Comparison of ENCODE assay signal across 1 cellular context in the genomic region with DNA sequence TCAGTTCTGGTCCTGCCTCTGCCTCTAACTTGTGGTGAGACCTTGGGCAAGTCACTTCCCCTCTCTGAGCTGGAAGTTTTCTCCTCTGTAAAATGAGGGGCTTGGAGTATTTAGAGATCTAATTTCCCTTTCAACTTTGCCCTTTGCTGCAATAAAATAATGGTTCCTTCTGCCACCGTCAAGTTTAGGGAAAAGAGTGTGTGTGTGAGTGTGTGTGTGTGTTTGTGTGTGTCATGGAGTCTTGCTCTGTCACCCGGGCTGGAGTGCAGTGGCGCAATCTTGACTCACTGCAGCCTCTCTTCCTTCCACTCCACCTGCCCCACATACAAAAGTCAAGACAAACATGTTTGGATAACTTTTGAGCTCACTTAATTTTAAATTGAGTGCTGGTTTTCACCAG.
TF ChIP-seq lines count a peak whose summit lies in the region.

No MANE protein-coding gene starts in this region.

TF ChIP-seq in HepG2, 621 proteins besides CTCF, POLR2A, EP300 and RAD21 (continued from another document and continues in another):
- no peak for TF ChIP-seq ZNF318 (CRISPR knock-in tag; IDR thresholded peaks at IDR 0.05)
- no peak for TF ChIP-seq ATF7 (IDR thresholded peaks at IDR 0.05)
- no peak for TF ChIP-seq ATF7 (CRISPR knock-in tag; IDR thresholded peaks at IDR 0.05)
- TF ChIP-seq FOXA3 (CRISPR knock-in tag; IDR thresholded peaks at IDR 0.05) = peak; percentile 23; the same call in 1 of the 2 replicates
- no peak for TF ChIP-seq STAT5B (CRISPR knock-in tag; IDR thresholded peaks at IDR 0.05)
- no peak for TF ChIP-seq CBFB (CRISPR knock-in tag; IDR thresholded peaks at IDR 0.05)
- TF ChIP-seq NFAT5 (CRISPR knock-in tag; IDR thresholded peaks at IDR 0.05) = no peak
- no peak for TF ChIP-seq SMYD3 (CRISPR knock-in tag; IDR thresholded peaks at IDR 0.05)
- no peak for TF ChIP-seq ZNF75D (CRISPR knock-in tag; IDR thresholded peaks at IDR 0.05; ENCODE audit: borderline replicate concordance)
- TF ChIP-seq ZNF143 (CRISPR knock-in tag; IDR thresholded peaks at IDR 0.05) = no peak
- no peak for TF ChIP-seq ZFP36L2 (CRISPR knock-in tag; IDR thresholded peaks at IDR 0.05)
- TF ChIP-seq, protein P1, sequence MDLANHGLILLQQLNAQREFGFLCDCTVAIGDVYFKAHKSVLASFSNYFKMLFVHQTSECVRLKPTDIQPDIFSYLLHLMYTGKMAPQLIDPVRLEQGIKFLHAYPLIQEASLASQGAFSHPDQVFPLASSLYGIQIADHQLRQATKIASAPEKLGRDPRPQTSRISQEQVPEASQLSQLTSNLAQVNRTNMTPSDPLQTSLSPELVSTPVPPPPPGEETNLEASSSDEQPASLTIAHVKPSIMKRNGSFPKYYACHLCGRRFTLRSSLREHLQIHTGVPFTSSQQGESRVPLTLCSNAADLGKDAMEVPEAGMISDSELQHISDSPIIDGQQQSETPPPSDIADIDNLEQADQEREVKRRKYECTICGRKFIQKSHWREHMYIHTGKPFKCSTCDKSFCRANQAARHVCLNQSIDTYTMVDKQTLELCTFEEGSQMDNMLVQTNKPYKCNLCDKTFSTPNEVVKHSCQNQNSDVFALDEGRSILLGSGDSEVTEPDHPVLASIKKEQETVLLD (CRISPR knock-in tag; IDR thresholded peaks at IDR 0.05; ENCODE audit: low read depth) = no peak
- no peak for TF ChIP-seq ZSCAN25 (CRISPR knock-in tag; IDR thresholded peaks at IDR 0.05)
- TF ChIP-seq REST (IDR thresholded peaks at IDR 0.05; ENCODE audit: borderline replicate concordance in 1 of 2, low read depth in 1 of 2, low read length in 2 of 2) = no peak
- TF ChIP-seq KDM2A (CRISPR knock-in tag; IDR thresholded peaks at IDR 0.05; ENCODE audit: borderline replicate concordance, low read depth) = no peak
- 0 out of 2 replicates have a peak, but pooled peaks have one; percentile 33 for TF ChIP-seq ZNF543 (CRISPR knock-in tag; IDR thresholded peaks at IDR 0.05)
- TF ChIP-seq, protein P2, sequence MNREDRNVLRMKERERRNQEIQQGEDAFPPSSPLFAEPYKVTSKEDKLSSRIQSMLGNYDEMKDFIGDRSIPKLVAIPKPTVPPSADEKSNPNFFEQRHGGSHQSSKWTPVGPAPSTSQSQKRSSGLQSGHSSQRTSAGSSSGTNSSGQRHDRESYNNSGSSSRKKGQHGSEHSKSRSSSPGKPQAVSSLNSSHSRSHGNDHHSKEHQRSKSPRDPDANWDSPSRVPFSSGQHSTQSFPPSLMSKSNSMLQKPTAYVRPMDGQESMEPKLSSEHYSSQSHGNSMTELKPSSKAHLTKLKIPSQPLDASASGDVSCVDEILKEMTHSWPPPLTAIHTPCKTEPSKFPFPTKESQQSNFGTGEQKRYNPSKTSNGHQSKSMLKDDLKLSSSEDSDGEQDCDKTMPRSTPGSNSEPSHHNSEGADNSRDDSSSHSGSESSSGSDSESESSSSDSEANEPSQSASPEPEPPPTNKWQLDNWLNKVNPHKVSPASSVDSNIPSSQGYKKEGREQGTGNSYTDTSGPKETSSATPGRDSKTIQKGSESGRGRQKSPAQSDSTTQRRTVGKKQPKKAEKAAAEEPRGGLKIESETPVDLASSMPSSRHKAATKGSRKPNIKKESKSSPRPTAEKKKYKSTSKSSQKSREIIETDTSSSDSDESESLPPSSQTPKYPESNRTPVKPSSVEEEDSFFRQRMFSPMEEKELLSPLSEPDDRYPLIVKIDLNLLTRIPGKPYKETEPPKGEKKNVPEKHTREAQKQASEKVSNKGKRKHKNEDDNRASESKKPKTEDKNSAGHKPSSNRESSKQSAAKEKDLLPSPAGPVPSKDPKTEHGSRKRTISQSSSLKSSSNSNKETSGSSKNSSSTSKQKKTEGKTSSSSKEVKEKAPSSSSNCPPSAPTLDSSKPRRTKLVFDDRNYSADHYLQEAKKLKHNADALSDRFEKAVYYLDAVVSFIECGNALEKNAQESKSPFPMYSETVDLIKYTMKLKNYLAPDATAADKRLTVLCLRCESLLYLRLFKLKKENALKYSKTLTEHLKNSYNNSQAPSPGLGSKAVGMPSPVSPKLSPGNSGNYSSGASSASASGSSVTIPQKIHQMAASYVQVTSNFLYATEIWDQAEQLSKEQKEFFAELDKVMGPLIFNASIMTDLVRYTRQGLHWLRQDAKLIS (CRISPR knock-in tag; IDR thresholded peaks at IDR 0.05) = no peak
- peak; percentile 70; the same call in 1 of the 2 replicates for TF ChIP-seq MAX (IDR thresholded peaks at IDR 0.05)
- TF ChIP-seq IRF2 (CRISPR knock-in tag; IDR thresholded peaks at IDR 0.05) = no peak
- no peak for TF ChIP-seq TOE1 (CRISPR knock-in tag; IDR thresholded peaks at IDR 0.05)
- TF ChIP-seq GABPB1 (CRISPR knock-in tag; IDR thresholded peaks at IDR 0.05) = no peak
- no peak for TF ChIP-seq ZBTB42 (CRISPR knock-in tag; IDR thresholded peaks at IDR 0.05)
- no peak for TF ChIP-seq ZFYVE20 (CRISPR knock-in tag; IDR thresholded peaks at IDR 0.05; ENCODE audit: borderline replicate concordance, low read depth)
- TF ChIP-seq ZNF816 (CRISPR knock-in tag; IDR thresholded peaks at IDR 0.05; ENCODE audit: borderline replicate concordance) = no peak
- TF ChIP-seq HOXA7 (CRISPR knock-in tag; IDR thresholded peaks at IDR 0.05) = no peak
- TF ChIP-seq ZNF138 (CRISPR knock-in tag; IDR thresholded peaks at IDR 0.05; ENCODE audit: low read depth) = no peak
- TF ChIP-seq HOXA9 (CRISPR knock-in tag; IDR thresholded peaks at IDR 0.05; ENCODE audit: borderline replicate concordance) = no peak
- no peak for TF ChIP-seq ZNF572 (CRISPR knock-in tag; IDR thresholded peaks at IDR 0.05)
- TF ChIP-seq KLF12 (CRISPR knock-in tag; IDR thresholded peaks at IDR 0.05; ENCODE audit: borderline replicate concordance) = no peak
- no peak for TF ChIP-seq ZSCAN22 (CRISPR knock-in tag; IDR thresholded peaks at IDR 0.05)
- no peak for TF ChIP-seq SMARCC2 (IDR thresholded peaks at IDR 0.05)
- no peak for TF ChIP-seq PHF20 (CRISPR knock-in tag; IDR thresholded peaks at IDR 0.05)
- TF ChIP-seq ZNF605 (CRISPR knock-in tag; IDR thresholded peaks at IDR 0.05) = no peak
- no peak for TF ChIP-seq FIP1L1 (IDR thresholded peaks at IDR 0.05; ENCODE audit: borderline replicate concordance, insufficient read depth, low read depth, low read length)
- TF ChIP-seq HES4 (CRISPR knock-in tag; IDR thresholded peaks at IDR 0.05; ENCODE audit: borderline replicate concordance) = no peak
- 0 out of 2 replicates have a peak, but pooled peaks have one; percentile 19 for TF ChIP-seq MEIS2 (CRISPR knock-in tag; IDR thresholded peaks at IDR 0.05)
- no peak for TF ChIP-seq BORCS8-MEF2B (CRISPR knock-in tag; IDR thresholded peaks at IDR 0.05)
- no peak for TF ChIP-seq ZNF232 (CRISPR knock-in tag; IDR thresholded peaks at IDR 0.05; ENCODE audit: borderline replicate concordance)
- no peak for TF ChIP-seq PCBP2 (optimal IDR thresholded peaks at IDR 0.05; ENCODE audit: low read depth, low read length, poor library complexity, severe bottlenecking)
